Comparison of ENCODE assay signal across 8 cellular contexts in the genomic region with DNA sequence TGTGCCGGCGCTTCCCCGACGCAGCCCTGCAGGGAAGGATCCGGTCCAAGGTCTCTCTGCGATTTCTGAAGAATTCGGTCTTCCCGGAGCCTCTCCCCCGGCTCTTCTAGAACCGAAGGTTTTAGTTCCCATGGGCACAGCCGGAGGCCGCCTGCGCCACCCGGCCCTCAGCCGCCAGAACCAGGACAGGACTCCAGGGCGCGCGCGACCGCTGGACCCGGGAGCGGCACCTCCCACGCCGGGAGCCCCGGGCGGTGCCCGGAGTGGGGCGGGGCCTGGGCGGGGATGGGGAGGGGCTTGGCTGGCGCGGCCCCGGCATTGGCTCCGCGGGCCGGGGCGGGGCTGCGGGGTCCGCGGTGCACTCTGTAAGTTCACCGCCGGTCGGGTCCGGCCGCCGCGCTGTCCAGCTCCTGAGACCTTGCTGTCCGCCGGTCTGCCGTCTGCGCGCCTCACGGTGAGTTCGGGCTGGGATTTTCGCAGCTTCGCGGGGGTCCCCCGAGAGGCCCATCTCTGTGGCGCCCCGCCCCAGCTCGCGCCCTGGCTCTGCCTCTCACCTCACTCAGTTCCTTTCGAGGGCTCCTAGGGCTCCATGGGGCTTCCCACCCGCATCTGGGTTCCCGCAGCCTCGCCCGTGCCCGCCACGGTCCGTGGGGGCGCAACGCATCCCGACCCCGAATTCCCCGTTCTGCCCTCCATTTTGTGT.
DNase-seq lines count a peak whose midpoint lies in the region; ATAC-seq and TF ChIP-seq lines count a peak whose summit lies in the region.

A gene with protein sequence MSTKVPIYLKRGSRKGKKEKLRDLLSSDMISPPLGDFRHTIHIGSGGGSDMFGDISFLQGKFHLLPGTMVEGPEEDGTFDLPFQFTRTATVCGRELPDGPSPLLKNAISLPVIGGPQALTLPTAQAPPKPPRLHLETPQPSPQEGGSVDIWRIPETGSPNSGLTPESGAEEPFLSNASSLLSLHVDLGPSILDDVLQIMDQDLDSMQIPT (plus strand): TSS at position 366 of the 703 bp plus-strand sequence. CDS start 6,033 bp downstream, outside the sequence.

- TF ChIP-seq CTCF in 22Rv1 (IDR thresholded peaks at IDR 0.05), result no peak

- ATAC-seq in GM18502 (IDR thresholded peaks at IDR 0.05; ENCODE audit: poor library complexity, unreplicated experiment), result peak; percentile 83
- ATAC-seq in HG03066 (IDR thresholded peaks at IDR 0.05; ENCODE audit: low read depth, unreplicated experiment), result peak; percentile 82

- H3K36me3 ChIP-seq in effector memory CD4-positive, alpha-beta T cell (ENCODE audit: control insufficient read depth, insufficient read depth, low read length), result no peaks in the 10 kb centered on the region

- H3K4me1 ChIP-seq in effector memory CD4-positive, alpha-beta T cell (ENCODE audit: control insufficient read depth, insufficient read depth, low read length, poor library complexity, severe bottlenecking), result peaks cover 14% of the 10 kb centered on the region

- H3K27ac ChIP-seq in 22Rv1, result peak within 1 kb of the TSS; percentile 92
- H3K27ac ChIP-seq in effector memory CD4-positive, alpha-beta T cell (ENCODE audit: insufficient read depth, low read length, poor library complexity, severe bottlenecking), result peak within 1 kb of the TSS; percentile 32

- no peaks in the 10 kb centered on the region for H3K9me3 ChIP-seq in effector memory CD4-positive, alpha-beta T cell (ENCODE audit: control insufficient read depth, low read length)

- DNase-seq in NCI-H69 (lab: John Stamatoyannopoulos, UW) (peak; percentile 91), medulla oblongata (ENCODE audit: extremely low spot score) (peak; percentile 93)
- DNase-seq in activated CD8-positive, alpha-beta memory T cell treated with anti-CD3 and anti-CD28 coated beads for 1 hour (ENCODE audit: extremely low read depth in 1 of 2, low read depth in 1 of 2), result peak; percentile 22 to 69
- DNase-seq in effector memory CD4-positive, alpha-beta T cell, result peak; percentile 60 to 69 (median 64)
- peak; percentile 41 to 81 (median 54) for DNase-seq in stimulated activated CD4-positive, alpha-beta T cell treated with anti-CD3 and anti-CD28 coated beads, TNF-alpha, amount 100 ng/mL, for 48 hours (ENCODE audit: low read depth in 3 of 3)

- H3K27me3 ChIP-seq in effector memory CD4-positive, alpha-beta T cell (replicated peaks; ENCODE audit: control insufficient read depth, insufficient read depth, low read length, poor library complexity, severe bottlenecking), result no peaks in the 10 kb centered on the region

- H3K4me3 ChIP-seq in effector memory CD4-positive, alpha-beta T cell (ENCODE audit: insufficient read depth, low read depth, low read length, poor library complexity, severe bottlenecking), result peak within 1 kb of the TSS; percentile 91

Comparison
In these comparisons a context has a peak if more than half of its experiments do, and no peak if none do; other contexts are left out.
1. Peak in every context shown above with its lines: DNase-seq, ATAC-seq, H3K4me3 ChIP-seq and H3K27ac ChIP-seq.